8 cellular contexts compared by ENCODE assay signal in the genomic region with DNA sequence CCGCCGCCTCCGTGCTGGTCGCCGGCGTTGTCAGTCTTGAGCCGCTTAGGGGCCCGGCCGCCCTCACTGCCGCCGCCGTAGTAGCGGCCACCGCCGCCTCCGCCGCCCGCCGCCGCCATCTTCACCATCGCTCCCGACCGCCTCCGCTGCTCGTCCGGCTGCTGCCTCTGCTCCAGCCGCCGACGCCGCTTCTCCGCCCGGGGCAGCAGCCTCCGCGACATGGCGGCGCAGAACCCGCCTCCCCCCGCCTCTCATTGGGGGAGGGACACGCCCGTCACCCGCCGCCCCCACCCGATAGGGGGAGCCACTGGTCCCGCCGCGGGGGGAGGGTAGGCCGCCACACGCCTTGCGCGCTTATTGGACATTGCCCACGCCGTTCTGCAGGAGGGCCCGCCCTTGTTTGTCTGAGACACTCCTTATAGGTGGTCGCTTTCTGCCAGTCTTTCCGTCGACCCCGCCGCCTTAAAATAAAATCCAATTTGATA. TPM values are rescaled to one million over a fixed set of nuclear protein-coding genes. Genes with fewer than 3 reads are reported as not detected.
A peak's percentile ranks its signal among the peaks of the same experiment; 100 is the strongest.
DNase-seq lines count a peak whose midpoint lies in the region; ATAC-seq and TF ChIP-seq lines count a peak whose summit lies in the region.

A gene (minus strand): TSS at position 241 of the 485 bp plus-strand sequence. CDS start 20 bp downstream, at position 221.

- H3K9me3 Mint-ChIP-seq in activated B cell treated with CpG ODN at 0.5 μM for 24 hours = no peaks in the 10 kb centered on the region
- no peaks in the 10 kb centered on the region for H3K9me3 Mint-ChIP-seq in memory B cell
- no peaks in the 10 kb centered on the region for H3K9me3 Mint-ChIP-seq in stimulated activated memory B cell treated with anti-CD40 and anti-IgM and Interleukin-4, amounts not matched to agents 10 μg/mL and 1 μg/mL and 100 μg/mL, for 72 hours

- CTCF ChIA-PET in activated B cell treated with CpG ODN at 0.5 μM for 24 hours (lab: Charles Lee) = interaction anchor here (0.6 to 4.2 kb wide), 7 partner anchors 15 to 80 kb away, joined by 3 to 35 read pairs (median 4); a partner anchor contains a TSS

- peak within 1 kb of the TSS; percentile 98 for H3K27ac Mint-ChIP-seq in activated B cell treated with CpG ODN at 0.5 μM for 24 hours
- peak within 1 kb of the TSS; percentile 98 for H3K27ac Mint-ChIP-seq in memory B cell
- peak within 1 kb of the TSS; percentile 97 for H3K27ac Mint-ChIP-seq in stimulated activated memory B cell treated with anti-CD40 and anti-IgM and Interleukin-4, amounts not matched to agents 10 μg/mL and 1 μg/mL and 100 μg/mL, for 72 hours

- TF ChIP-seq CTCF in activated B cell treated with CpG ODN at 0.5 μM for 24 hours (IDR thresholded peaks at IDR 0.05) = no peak
- TF ChIP-seq CTCF in coronary artery (IDR thresholded peaks at IDR 0.05) = peak; percentile 34

- H3K4me1 Mint-ChIP-seq in activated B cell treated with CpG ODN at 0.5 μM for 24 hours = peaks cover 60% of the 10 kb centered on the region
- H3K4me1 Mint-ChIP-seq in memory B cell = peaks cover 39% of the 10 kb centered on the region
- H3K4me1 Mint-ChIP-seq in stimulated activated memory B cell treated with anti-CD40 and anti-IgM and Interleukin-4, amounts not matched to agents 10 μg/mL and 1 μg/mL and 100 μg/mL, for 72 hours = peaks cover 51% of the 10 kb centered on the region

- POLR2A ChIA-PET in activated B cell treated with CpG ODN at 0.5 μM for 24 hours (lab: Charles Lee) = interaction anchor here (0.7 to 9.5 kb wide), 15 partner anchors 8 to 232 kb away, joined by 3 to 463 read pairs (median 17); a partner anchor contains a TSS

- intact Hi-C loops in activated B cell treated with CpG ODN at 0.5 μM for 24 hours (cut with micrococcal nuclease) = loop anchor here (1.0 to 5.0 kb wide), 12 partner anchors 8 to 983 kb away; a partner anchor contains a TSS

- peaks cover 50% of the 10 kb centered on the region for H3K36me3 Mint-ChIP-seq in activated B cell treated with CpG ODN at 0.5 μM for 24 hours (ENCODE audit: low read depth)
- H3K36me3 Mint-ChIP-seq in memory B cell = peaks cover 19% of the 10 kb centered on the region
- H3K36me3 Mint-ChIP-seq in stimulated activated memory B cell treated with anti-CD40 and anti-IgM and Interleukin-4, amounts not matched to agents 10 μg/mL and 1 μg/mL and 100 μg/mL, for 72 hours = peaks cover 40% of the 10 kb centered on the region

- H3K4me3 ChIP-seq in coronary artery = peak within 1 kb of the TSS; percentile 87

- ATAC-seq in HG03139 (IDR thresholded peaks at IDR 0.05; ENCODE audit: unreplicated experiment) = peak; percentile 41
- peak; percentile 61 for ATAC-seq in activated B cell treated with CpG ODN at 0.5 μM for 24 hours (ENCODE audit: low read depth)
- peak; percentile 57 for ATAC-seq in memory B cell (ENCODE audit: low read depth)
- peak; percentile 83 for ATAC-seq in stimulated activated memory B cell treated with anti-CD40 and anti-IgM and Interleukin-4, amounts not matched to agents 10 μg/mL and 1 μg/mL and 100 μg/mL, for 72 hours

- no peaks in the 10 kb centered on the region for H3K27me3 Mint-ChIP-seq in activated B cell treated with CpG ODN at 0.5 μM for 24 hours
- no peaks in the 10 kb centered on the region for H3K27me3 Mint-ChIP-seq in memory B cell
- H3K27me3 Mint-ChIP-seq in stimulated activated memory B cell treated with anti-CD40 and anti-IgM and Interleukin-4, amounts not matched to agents 10 μg/mL and 1 μg/mL and 100 μg/mL, for 72 hours = no peaks in the 10 kb centered on the region

- peak within 1 kb of the TSS; percentile 93 for H3K4me3 Mint-ChIP-seq in activated B cell treated with CpG ODN at 0.5 μM for 24 hours
- H3K4me3 Mint-ChIP-seq in memory B cell = peak within 1 kb of the TSS; percentile 95
- peak within 1 kb of the TSS; percentile 93 for H3K4me3 Mint-ChIP-seq in stimulated activated memory B cell treated with anti-CD40 and anti-IgM and Interleukin-4, amounts not matched to agents 10 μg/mL and 1 μg/mL and 100 μg/mL, for 72 hours

- DNase-seq in NCI-H510A (lab: John Stamatoyannopoulos, UW) (peak; percentile 100), NCI-H510A treated with DMSO at 0.1 percent for 48 hours (lab: John Stamatoyannopoulos, UW) (no peak), activated B cell treated with CpG ODN at 0.5 μM for 24 hours (peak; percentile 99), coronary artery (ENCODE audit: low spot score) (no peak), memory B cell (ENCODE audit: low spot score in 2 of 2) (peak in 1 of 2 donors; percentile 99), MV-4-11 (lab: John Stamatoyannopoulos, UW) (no peak)

- peak within 1 kb of the TSS; percentile 99 to 100 for H3K27ac ChIP-seq in coronary artery

RNA-seq across cellular contexts. Expression of the gene that starts here (rescaled TPM):
- total RNA-seq in activated B cell treated with CpG ODN at 0.5 μM for 24 hours = 528 and 546 TPM in 2 replicates

Comparison
In these comparisons a context has a peak if more than half of its experiments do, and no peak if none do; other contexts are left out.
1. DNase-seq: peak in NCI-H510A (single experiment) and activated B cell treated with CpG ODN at 0.5 μM for 24 hours (single experiment); none in NCI-H510A treated with DMSO at 0.1 percent for 48 hours (single experiment), coronary artery (single experiment) and MV-4-11 (single experiment).
2. Peak in every context shown above with its lines, with median percentiles within 50 percentile points of each other: ATAC-seq, H3K27ac Mint-ChIP-seq and H3K4me3 Mint-ChIP-seq.